Comparison of ENCODE assay signal across 17 cellular contexts in the genomic region with DNA sequence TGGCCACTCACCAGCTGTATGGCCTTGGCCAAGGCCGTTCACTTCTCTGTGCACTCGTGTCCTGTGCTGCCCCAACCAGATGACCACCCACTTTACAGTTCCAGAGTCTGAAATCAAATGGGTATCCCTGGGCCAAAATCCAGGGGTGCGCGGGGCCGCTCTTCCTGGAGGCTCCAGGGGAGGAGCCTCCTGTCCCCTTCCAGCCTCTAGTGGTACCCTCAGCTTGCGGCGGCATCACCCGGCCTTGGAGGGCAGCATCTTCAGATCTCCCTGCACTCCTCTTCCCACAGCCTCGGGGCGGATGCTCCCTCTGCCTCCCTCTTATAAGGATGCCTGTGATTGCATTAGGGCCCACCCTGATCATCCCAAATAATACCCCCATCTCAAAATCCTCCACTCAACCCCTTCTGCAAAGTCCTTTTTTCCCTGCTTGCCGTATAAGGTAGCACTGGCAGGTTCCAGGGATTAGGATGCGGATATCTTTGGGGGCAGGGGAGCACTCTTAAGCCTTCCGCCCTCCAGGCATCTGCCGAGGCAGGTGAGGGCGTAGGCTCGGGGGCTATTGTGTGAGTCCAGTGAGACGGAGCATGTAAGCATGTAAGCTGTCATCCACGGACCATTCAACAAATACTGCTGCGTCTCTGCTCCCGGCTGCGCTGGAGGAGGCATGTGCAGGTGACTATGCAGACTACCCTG. TPM values are rescaled to one million over a fixed set of nuclear protein-coding genes. Genes with fewer than 3 reads are reported as not detected.
DNase-seq lines count a peak whose midpoint lies in the region; ATAC-seq and TF ChIP-seq lines count a peak whose summit lies in the region.
"Had no signal": no experiment of that assay in that cellular context is flagged by ENCODE, and none has a peak within 500 bp of the region (broad histone marks: within the 10 kb centered on the region; RNA-seq: fewer than 3 reads in every experiment).

No MANE protein-coding gene starts in this region.

- POLR2A ChIA-PET in HEK293 (lab: Yijun Ruan, JAX), result interaction anchor here (0.8 kb wide), 1 partner anchor 12 kb away, joined by 3 read pairs; no protein-coding TSS in a partner anchor
- POLR2A ChIA-PET in PC-9 (lab: Charles Lee; ENCODE audit: unreplicated experiment), result no interaction called here

- intact Hi-C loops in PC-9 (cut with micrococcal nuclease; ENCODE audit: unreplicated experiment), result loop anchor here (2.0 to 10.0 kb wide), 4 partner anchors 148 to 286 kb away; no protein-coding TSS in a partner anchor

- TF ChIP-seq CTCF in HEK293 (tag by site-specific recombination; IDR thresholded peaks at IDR 0.05), result no peak
- no peak for TF ChIP-seq CTCF in PC-9 (conservative IDR thresholded peaks at IDR 0.05)
- TF ChIP-seq CTCF in MM.1S (IDR thresholded peaks at IDR 0.05; ENCODE audit: low read length), result no peak
- TF ChIP-seq CTCF in BE2C (IDR thresholded peaks at IDR 0.05; ENCODE audit: low read depth, low read length), result no peak

- no peaks in the 10 kb centered on the region for H3K79me2 ChIP-seq in PC-9 (ENCODE audit: low read depth)
- H3K79me2 ChIP-seq in MM.1S (ENCODE audit: low read length), result no peaks in the 10 kb centered on the region

- CTCF ChIA-PET in HEK293 (lab: Yijun Ruan, JAX) (no interaction called here), PC-9 (lab: Charles Lee) (no interaction called here)

- H3K36me3 ChIP-seq in HEK293 (ENCODE audit: control insufficient read depth in 2 of 2, insufficient read depth in 1 of 2, low read length in 2 of 2), result no peaks in the 10 kb centered on the region
- H3K36me3 ChIP-seq in PC-9 (ENCODE audit: low read depth), result no peaks in the 10 kb centered on the region
- no peaks in the 10 kb centered on the region for H3K36me3 ChIP-seq in MM.1S (replicated peaks; ENCODE audit: insufficient read depth, low read length)
- no peaks in the 10 kb centered on the region for H3K36me3 ChIP-seq in BE2C

- no peaks in the 10 kb centered on the region for H3K9me2 ChIP-seq in PC-9 (ENCODE audit: insufficient read depth)
- no peaks in the 10 kb centered on the region for H3K9me2 ChIP-seq in MM.1S (replicated peaks; ENCODE audit: insufficient read depth, low read length)

- DNase-seq in COR-L47 (lab: John Stamatoyannopoulos, UW), result peak; percentile 62
- DNase-seq in PC-9, result no peak
- DNase-seq in left kidney (ENCODE audit: low read depth, low spot score), result peak; percentile 63
- DNase-seq in MM.1S, result no peak
- DNase-seq in BE2C, result no peak
- no peak for DNase-seq in C1 segment of cervical spinal cord (lab: John Stamatoyannopoulos, UW)
- DNase-seq: activated CD4-positive, alpha-beta T cell treated with anti-CD3 and anti-CD28 coated beads, Interleukin-2, amount 10 ng/mL, durations not matched to agents 24 days and 14 days; activated CD8-positive, alpha-beta memory T cell treated with anti-CD3 and anti-CD28 coated beads, Interleukin-2, amount 50 U/mL, for 48 hours; CD8-positive, alpha-beta memory T cell; GDM1; GOT3; natural killer cell; psoas muscle; stimulated activated naive B cell treated with anti-CD40 and anti-IgM and Interleukin-4, amounts not matched to agents 10 μg/mL and 1 μg/mL and 100 μg/mL, for 72 hours had no signal

- no peak overlapping the region for H3K27ac ChIP-seq in HEK293 (ENCODE audit: extremely low read depth, low read depth, low read length)
- no peak overlapping the region for H3K27ac ChIP-seq in PC-9
- no peak overlapping the region for H3K27ac ChIP-seq in MM.1S (ENCODE audit: low read length)
- H3K27ac ChIP-seq: psoas muscle had no signal

- BruUV-seq in PC-9 (replicated peaks; lab: Mats Ljungman, UMichigan), result no TSS peak

- peaks cover 7% of the 10 kb centered on the region for H3K27me3 ChIP-seq in PC-9 (ENCODE audit: insufficient read depth, low read depth)
- peaks cover 65% of the 10 kb centered on the region for H3K27me3 ChIP-seq in MM.1S (replicated peaks; ENCODE audit: insufficient read depth, low read length)
- peaks cover 18% of the 10 kb centered on the region for H3K27me3 ChIP-seq in BE2C

- H3K4me2 ChIP-seq in PC-9 (peak overlapping the region; percentile 27; the same call in 1 of the 2 replicates), MM.1S (ENCODE audit: low read depth, low read length) (no peak overlapping the region)

- H3K4me3 ChIP-seq in HEK293 (ENCODE audit: low read depth, low read length) (no peak overlapping the region), PC-9 (no peak overlapping the region), MM.1S (ENCODE audit: low read length) (no peak overlapping the region), BE2C (ENCODE audit: low read depth, low read length) (no peak overlapping the region)
- H3K4me3 ChIP-seq: GM12878, psoas muscle had no signal

- H2AFZ ChIP-seq in PC-9 (no peak overlapping the region), MM.1S (ENCODE audit: low read length) (no peak overlapping the region)

- H3K9me3 ChIP-seq in HEK293 (ENCODE audit: control insufficient read depth, insufficient read depth, low read depth, low read length), result no peaks in the 10 kb centered on the region
- H3K9me3 ChIP-seq in PC-9 (ENCODE audit: insufficient read depth, low read depth), result no peaks in the 10 kb centered on the region
- no peaks in the 10 kb centered on the region for H3K9me3 ChIP-seq in MM.1S (replicated peaks; ENCODE audit: insufficient read depth, low read length)
- H3K9me3 ChIP-seq in BE2C, result no peaks in the 10 kb centered on the region
- H3K9me3 ChIP-seq: psoas muscle had no signal

- H4K20me1 ChIP-seq in PC-9 (ENCODE audit: insufficient read depth) (no peaks in the 10 kb centered on the region), MM.1S (ENCODE audit: insufficient read depth, low read length) (no peaks in the 10 kb centered on the region)

- H3K4me1 ChIP-seq in HEK293 (ENCODE audit: control insufficient read depth, insufficient read depth, low read length) (no peaks in the 10 kb centered on the region; the same call in 1 of the 2 replicates), PC-9 (replicated peaks; ENCODE audit: insufficient read depth) (peaks cover 37% of the 10 kb centered on the region), MM.1S (ENCODE audit: low read length) (peaks cover 19% of the 10 kb centered on the region), BE2C (peaks cover 5% of the 10 kb centered on the region; the same call in 1 of the 2 replicates)
- H3K4me1 ChIP-seq: psoas muscle had no signal

- H3F3A ChIP-seq in PC-9 (ENCODE audit: insufficient read depth, low read depth) (peaks cover 60% of the 10 kb centered on the region), MM.1S (ENCODE audit: insufficient read depth, low read length) (no peaks in the 10 kb centered on the region)

- no peak overlapping the region for H3K9ac ChIP-seq in MM.1S (ENCODE audit: low read length)

- ATAC-seq in HG02938 (IDR thresholded peaks at IDR 0.05; ENCODE audit: unreplicated experiment), result no peak
- ATAC-seq: GM12878, natural killer cell, psoas muscle had no signal

TF ChIP-seq in HEK293, 187 proteins besides CTCF, POLR2A, EP300 and RAD21:
- no peak for TF ChIP-seq ZEB2 (tag by site-specific recombination; IDR thresholded peaks at IDR 0.05)
- TF ChIP-seq ZNF707 (tag by site-specific recombination; IDR thresholded peaks at IDR 0.05), result no peak
- TF ChIP-seq ZNF473 (tag by site-specific recombination; IDR thresholded peaks at IDR 0.05), result no peak
- 0 out of 2 replicates have a peak, but pooled peaks have one; percentile 11 for TF ChIP-seq ZBTB20 (tag by site-specific recombination; IDR thresholded peaks at IDR 0.05)
- TF ChIP-seq ZNF660 (tag by site-specific recombination; IDR thresholded peaks at IDR 0.05), result no peak
- no peak for TF ChIP-seq ZNF302 (tag by site-specific recombination; IDR thresholded peaks at IDR 0.05; ENCODE audit: low read depth)
- TF ChIP-seq ZNF214 (tag by site-specific recombination; IDR thresholded peaks at IDR 0.05; ENCODE audit: borderline replicate concordance), result no peak

RNA-seq across cellular contexts. Expression of gene SHISAL1, which starts 24.4 kb away (rescaled TPM):
- total RNA-seq in PC-9 (2021), result 0.94 and 1.2 TPM in 2 replicates
- not detected for polyA plus RNA-seq in BE2C (2012; ENCODE audit: insufficient read depth, insufficient read length, low read depth)
- total RNA-seq: activated CD4-positive, alpha-beta T cell treated with anti-CD3 and anti-CD28 coated beads, Interleukin-2, amount 10 ng/mL, durations not matched to agents 24 days and 14 days; CD8-positive, alpha-beta memory T cell; GM12878; natural killer cell had no signal
- polyA plus RNA-seq: CD8-positive, alpha-beta memory T cell; GM12878 had no signal

Comparison
In these comparisons a context has a peak if more than half of its experiments do, and no peak if none do; other contexts are left out.
1. DNase-seq: peak in COR-L47 (single experiment) and left kidney (single experiment); none in PC-9 (0 of 2), MM.1S (single experiment), BE2C (single experiment) and C1 segment of cervical spinal cord (0 of 14).